ENCODE assay signal across 2 cellular contexts in genomic region chr3:186823391-186823790, GRCh38.
TF ChIP-seq lines count a peak whose summit lies in the region.

No MANE protein-coding gene starts in this region.

TF ChIP-seq in HCT116, 20 proteins besides CTCF, POLR2A, EP300 and RAD21:
- TF ChIP-seq FOSL1 (IDR thresholded peaks at IDR 0.05; ENCODE audit: low read depth), result peak; percentile 39
- no peak for TF ChIP-seq ELF1 (IDR thresholded peaks at IDR 0.05; ENCODE audit: borderline replicate concordance, low read depth)

TF ChIP-seq in K562, 482 proteins besides CTCF, POLR2A, EP300 and RAD21:
- TF ChIP-seq ARID1B (IDR thresholded peaks at IDR 0.05) (no peak), RBM17 (IDR thresholded peaks at IDR 0.05; ENCODE audit: borderline replicate concordance, low read depth, low read length) (no peak), NFE2 (IDR thresholded peaks at IDR 0.05; ENCODE audit: low read depth) (no peak), MEF2D (tag; conservative IDR thresholded peaks at IDR 0.05; ENCODE audit: low read depth) (no peak), ATF3 (IDR thresholded peaks at IDR 0.05) (peak; percentile 33; the same call in 1 of the 2 replicates), ATF3 (CRISPR knock-in tag; conservative IDR thresholded peaks at IDR 0.05) (no peak), JUND (IDR thresholded peaks at IDR 0.05; ENCODE audit: borderline replicate concordance, low read depth, low read length) (peak; percentile 42; the same call in 1 of the 2 replicates), JUND (tag; IDR thresholded peaks at IDR 0.05; ENCODE audit: borderline replicate concordance, low read depth, low read length) (no peak)
